28 cellular contexts compared by ENCODE assay signal in genomic region chr4:90982787-90983186, GRCh38.
DNase-seq lines count a peak whose midpoint lies in the region; ATAC-seq, FAIRE-seq and TF ChIP-seq lines count a peak whose summit lies in the region.
"Had no signal": no experiment of that assay in that cellular context is flagged by ENCODE, and none has a peak within 500 bp of the region (broad histone marks: within the 10 kb centered on the region; RNA-seq: fewer than 3 reads in every experiment).

No MANE protein-coding gene starts in this region.

- FAIRE-seq in bronchial epithelial cell (lab: Jason Lieb, UNC) = no peak
- FAIRE-seq: A549, D721Med, GM12891, GM18507, H54 had no signal

- no peaks in the 10 kb centered on the region for H4K20me1 ChIP-seq in GM23338 (replicated peaks; ENCODE audit: insufficient read depth)
- H4K20me1 ChIP-seq: BLaER1 treated with 17β-estradiol and CSF1 and Interleukin-3, amounts not matched to agents 10 nM and 100 nM had no signal

- H3K4me1 Mint-ChIP-seq in GM23338 (peaks cover 10% of the 10 kb centered on the region), nephron progenitor cell (peaks cover 21% of the 10 kb centered on the region), T-helper 17 cell (no peaks in the 10 kb centered on the region)
- H3K4me1 Mint-ChIP-seq: CD14-positive monocyte; CD8-positive, alpha-beta memory T cell had no signal

- H3K27ac Mint-ChIP-seq in GM23338 (no peak overlapping the region), nephron progenitor cell (peak overlapping the region; percentile 0), T-helper 17 cell (no peak overlapping the region)
- H3K27ac Mint-ChIP-seq: CD14-positive monocyte; CD4-positive, alpha-beta T cell; CD8-positive, alpha-beta memory T cell; HFFc6 had no signal

- H3K27me3 ChIP-seq in GM23338 (ENCODE audit: insufficient read depth) (no peaks in the 10 kb centered on the region), bronchial epithelial cell (ENCODE audit: control insufficient read depth, insufficient read depth, low read length) (no peaks in the 10 kb centered on the region)
- H3K27me3 ChIP-seq: BE2C; BLaER1 treated with 17β-estradiol and CSF1 and Interleukin-3, amounts not matched to agents 10 nM and 100 nM had no signal

- H3K4me2 ChIP-seq in GM23338 = no peak overlapping the region
- H3K4me2 ChIP-seq: A549; BLaER1 treated with 17β-estradiol and CSF1 and Interleukin-3, amounts not matched to agents 10 nM and 100 nM had no signal

- TF ChIP-seq CTCF in GM23338 (conservative IDR thresholded peaks at IDR 0.05; ENCODE audit: low read depth in 2 of 2) (no peak), bronchial epithelial cell (IDR thresholded peaks at IDR 0.05; ENCODE audit: insufficient read depth, low read length, severe bottlenecking) (no peak), nephron progenitor cell (IDR thresholded peaks at IDR 0.05) (no peak)

- H3K27me3 Mint-ChIP-seq in GM23338 (ENCODE audit: insufficient read depth, low read depth, poor library complexity) (peaks cover 2% of the 10 kb centered on the region), nephron progenitor cell (ENCODE audit: low read depth, poor library complexity) (no peaks in the 10 kb centered on the region), T-helper 17 cell (no peaks in the 10 kb centered on the region)
- H3K27me3 Mint-ChIP-seq: CD4-positive, alpha-beta T cell; CD8-positive, alpha-beta memory T cell had no signal

- no peaks in the 10 kb centered on the region; the same call in none of the 2 replicates for H3K9me2 ChIP-seq in GM23338 (ENCODE audit: insufficient read depth)

- H3K9me3 Mint-ChIP-seq in GM23338 (no peaks in the 10 kb centered on the region; the same call in 2 of the 3 replicates), nephron progenitor cell (peaks cover 4% of the 10 kb centered on the region)

- H3K4me3 Mint-ChIP-seq in GM23338 (no peak overlapping the region), nephron progenitor cell (no peak overlapping the region), T-helper 17 cell (no peak overlapping the region)
- H3K4me3 Mint-ChIP-seq: CD14-positive monocyte; CD4-positive, alpha-beta T cell; CD8-positive, alpha-beta memory T cell; HFFc6 had no signal

- H3K27ac ChIP-seq in GM23338 (ENCODE audit: low read depth) = no peak overlapping the region
- H3K27ac ChIP-seq: 22Rv1; A549; BLaER1 treated with 17β-estradiol and CSF1 and Interleukin-3, amounts not matched to agents 10 nM and 100 nM; GM23248 had no signal

- no peak overlapping the region for H3K4me3 ChIP-seq in GM23338
- H3K4me3 ChIP-seq in bronchial epithelial cell (ENCODE audit: low read depth, low read length) = no peak overlapping the region
- H3K4me3 ChIP-seq: A549; BLaER1 treated with 17β-estradiol and CSF1 and Interleukin-3, amounts not matched to agents 10 nM and 100 nM; GM23248; HAP-1 had no signal

- H3K36me3 ChIP-seq in GM23338 (ENCODE audit: insufficient read depth) = no peaks in the 10 kb centered on the region
- H3K36me3 ChIP-seq in bronchial epithelial cell (ENCODE audit: control insufficient read depth, insufficient read depth, low read length) = no peaks in the 10 kb centered on the region
- H3K36me3 ChIP-seq: BE2C; BLaER1 treated with 17β-estradiol and CSF1 and Interleukin-3, amounts not matched to agents 10 nM and 100 nM; HAP-1 had no signal

- peak; percentile 10 for DNase-seq in GM23338 (ENCODE audit: low spot score)
- peak; percentile 7 for DNase-seq in bronchial epithelial cell (ENCODE audit: low read depth)
- DNase-seq in kidney tubule cell (ENCODE audit: low spot score) = peak; percentile 6
- DNase-seq in nephron progenitor cell = no peak
- no peak for DNase-seq in G401 (ENCODE audit: low spot score)
- no peak for DNase-seq in T-helper 17 cell
- DNase-seq: ACHN; AML-193; BE2C; CD4-positive, alpha-beta T cell; CD8-positive, alpha-beta memory T cell; DMS 273 treated with DMSO at 0.1 percent for 48 hours; DMS79; EL; GF-D8; GM23248; HFFc6 had no signal

- H3K36me3 Mint-ChIP-seq in GM23338 (ENCODE audit: low read depth) (no peaks in the 10 kb centered on the region), nephron progenitor cell (ENCODE audit: low read depth) (no peaks in the 10 kb centered on the region), T-helper 17 cell (ENCODE audit: low read depth) (no peaks in the 10 kb centered on the region)
- H3K36me3 Mint-ChIP-seq: CD14-positive monocyte; CD8-positive, alpha-beta memory T cell had no signal

- no peak overlapping the region for H2AFZ ChIP-seq in GM23338
- H2AFZ ChIP-seq: GM23248 had no signal

- no peaks in the 10 kb centered on the region; the same call in 1 of the 2 replicates for H3K4me1 ChIP-seq in GM23338 (ENCODE audit: insufficient read depth)
- H3K4me1 ChIP-seq: A549; BLaER1 treated with 17β-estradiol and CSF1 and Interleukin-3, amounts not matched to agents 10 nM and 100 nM; HAP-1 had no signal

- no peaks in the 10 kb centered on the region for H3K9me3 ChIP-seq in T-helper 17 cell (ENCODE audit: control insufficient read depth, low read length, poor library complexity, severe bottlenecking)
- H3K9me3 ChIP-seq: A549; BE2C; BLaER1 treated with 17β-estradiol and CSF1 and Interleukin-3, amounts not matched to agents 10 nM and 100 nM; HAP-1 had no signal

- no peaks in the 10 kb centered on the region for H3K79me2 ChIP-seq in GM23338 (replicated peaks; ENCODE audit: insufficient read depth)

- peak; percentile 32; the same call in 2 of the 3 replicates for ATAC-seq in GM23338
- no peak for ATAC-seq in GM21381 (IDR thresholded peaks at IDR 0.05; ENCODE audit: unreplicated experiment)
- ATAC-seq in T-helper 17 cell = no peak
- no peak for ATAC-seq in GM18909 (IDR thresholded peaks at IDR 0.05; ENCODE audit: poor library complexity, unreplicated experiment)
- ATAC-seq: A549 had no signal

- in situ Hi-C loops in G401 (cut with HindIII; ENCODE audit: low sequenced_read_pairs) = no loop called here

- no peaks in the 10 kb centered on the region for H3F3A ChIP-seq in GM23338 (replicated peaks; ENCODE audit: low read depth)

TF ChIP-seq in GM23338, 12 proteins besides CTCF, POLR2A, EP300 and RAD21:
- TF ChIP-seq STAT1 (IDR thresholded peaks at IDR 0.05; ENCODE audit: unreplicated experiment) = no peak
- no peak for TF ChIP-seq NANOG (IDR thresholded peaks at IDR 0.05; ENCODE audit: borderline replicate concordance)
- TF ChIP-seq ZNF462 (CRISPR knock-in tag; IDR thresholded peaks at IDR 0.05) = peak; percentile 77

Comparison
In these comparisons a context has a peak if more than half of its experiments do, and no peak if none do; other contexts are left out.
1. DNase-seq: peak in GM23338 (single experiment), bronchial epithelial cell (single experiment) and kidney tubule cell (single experiment); none in nephron progenitor cell (single experiment), G401 (single experiment) and T-helper 17 cell (0 of 3).